Comparison of ENCODE assay signal across 8 cellular contexts in the genomic region with DNA sequence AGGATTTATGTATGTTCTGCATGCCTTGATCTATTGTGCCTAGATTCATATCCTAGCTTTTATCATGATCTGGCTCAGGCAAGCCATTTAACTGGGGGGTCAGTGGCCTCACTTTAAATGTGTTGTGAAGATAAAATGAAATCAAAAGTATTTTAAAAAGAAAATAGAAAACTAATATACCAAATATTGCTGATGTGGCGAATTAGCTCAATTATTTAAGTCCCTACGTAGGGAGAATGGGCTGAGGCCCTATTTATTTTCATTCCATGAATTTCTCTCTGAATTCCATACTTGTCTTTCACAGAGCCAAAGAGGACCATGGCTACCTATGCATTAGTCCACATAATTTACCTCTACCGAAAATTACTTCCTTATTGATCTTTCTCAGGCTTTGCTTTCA. TPM values are rescaled to one million over a fixed set of nuclear protein-coding genes. Genes with fewer than 3 reads are reported as not detected.
DNase-seq lines count a peak whose midpoint lies in the region; ATAC-seq and TF ChIP-seq lines count a peak whose summit lies in the region.

No MANE protein-coding gene starts in this region.

- POLR2A ChIA-PET in activated CD8-positive, alpha-beta T cell treated with anti-CD3 and anti-CD28 coated beads for 36 hours (lab: Charles Lee), result interaction anchor here (1.2 kb wide), 2 partner anchors 35 to 56 kb away, joined by 3 to 4 read pairs; a partner anchor contains a TSS

- H3K4me1 Mint-ChIP-seq in activated CD4-positive, alpha-beta T cell treated with anti-CD3 and anti-CD28 coated beads, Interleukin-2, amount 10 ng/mL, durations not matched to agents 24 days and 14 days, result peaks cover 35% of the 10 kb centered on the region
- peaks cover 35% of the 10 kb centered on the region for H3K4me1 Mint-ChIP-seq in activated CD8-positive, alpha-beta T cell treated with anti-CD3 and anti-CD28 coated beads for 36 hours (ENCODE audit: low read depth)
- H3K4me1 Mint-ChIP-seq in stimulated activated naive CD8-positive, alpha-beta T cell treated with anti-CD3 and anti-CD28 coated beads, Interleukin-15, amount 100 ng/mL, for 72 hours, result peaks cover 48% of the 10 kb centered on the region

- H3K4me3 ChIP-seq in iPS-15b (ENCODE audit: low read depth, low read length), result peak overlapping the region; percentile 88

- H3K9ac ChIP-seq in iPS-15b (ENCODE audit: low read depth, low read length), result no peak overlapping the region

- CTCF ChIA-PET in activated CD8-positive, alpha-beta T cell treated with anti-CD3 and anti-CD28 coated beads for 36 hours (lab: Charles Lee), result interaction anchor here (0.6 to 1.7 kb wide), 4 partner anchors 32 to 57 kb away, joined by 3 to 13 read pairs (median 4); a partner anchor contains a TSS

- H3K27me3 Mint-ChIP-seq in activated CD4-positive, alpha-beta T cell treated with anti-CD3 and anti-CD28 coated beads, Interleukin-2, amount 10 ng/mL, durations not matched to agents 24 days and 14 days, result no peaks in the 10 kb centered on the region
- no peaks in the 10 kb centered on the region for H3K27me3 Mint-ChIP-seq in activated CD8-positive, alpha-beta T cell treated with anti-CD3 and anti-CD28 coated beads for 36 hours
- H3K27me3 Mint-ChIP-seq in stimulated activated naive CD8-positive, alpha-beta T cell treated with anti-CD3 and anti-CD28 coated beads, Interleukin-15, amount 100 ng/mL, for 72 hours, result no peaks in the 10 kb centered on the region

- no peak for ATAC-seq in activated CD8-positive, alpha-beta T cell treated with anti-CD3 and anti-CD28 coated beads for 36 hours
- no peak for ATAC-seq in stimulated activated naive CD8-positive, alpha-beta T cell treated with anti-CD3 and anti-CD28 coated beads, Interleukin-15, amount 100 ng/mL, for 72 hours
- ATAC-seq in left lobe of liver, result no peak

- no peaks in the 10 kb centered on the region for H3K27me3 ChIP-seq in iPS-15b (ENCODE audit: control insufficient read depth, insufficient read depth, low read length)

- H3K9me3 ChIP-seq in iPS-15b (ENCODE audit: control insufficient read depth, insufficient read depth, low read length), result no peaks in the 10 kb centered on the region

- TF ChIP-seq CTCF in activated CD8-positive, alpha-beta T cell treated with anti-CD3 and anti-CD28 coated beads for 36 hours (IDR thresholded peaks at IDR 0.05), result no peak

- peak overlapping the region; percentile 98 for H3K4me3 Mint-ChIP-seq in activated CD4-positive, alpha-beta T cell treated with anti-CD3 and anti-CD28 coated beads, Interleukin-2, amount 10 ng/mL, durations not matched to agents 24 days and 14 days
- peak overlapping the region; percentile 97 for H3K4me3 Mint-ChIP-seq in activated CD8-positive, alpha-beta T cell treated with anti-CD3 and anti-CD28 coated beads for 36 hours
- H3K4me3 Mint-ChIP-seq in stimulated activated naive CD8-positive, alpha-beta T cell treated with anti-CD3 and anti-CD28 coated beads, Interleukin-15, amount 100 ng/mL, for 72 hours, result peak overlapping the region; percentile 98 to 99

- peaks cover 18% of the 10 kb centered on the region for H3K4me1 ChIP-seq in iPS-15b (ENCODE audit: control insufficient read depth, insufficient read depth, low read length)

- H3K36me3 Mint-ChIP-seq in activated CD4-positive, alpha-beta T cell treated with anti-CD3 and anti-CD28 coated beads, Interleukin-2, amount 10 ng/mL, durations not matched to agents 24 days and 14 days (ENCODE audit: low read depth), result peaks cover 29% of the 10 kb centered on the region
- peaks cover 49% of the 10 kb centered on the region for H3K36me3 Mint-ChIP-seq in activated CD8-positive, alpha-beta T cell treated with anti-CD3 and anti-CD28 coated beads for 36 hours (ENCODE audit: low read depth)

- no peak for DNase-seq in activated CD4-positive, alpha-beta T cell treated with anti-CD3 and anti-CD28 coated beads, Interleukin-2, amount 10 ng/mL, durations not matched to agents 24 days and 14 days
- DNase-seq in activated CD4-positive, alpha-beta T cell treated with anti-CD3 and anti-CD28 coated beads for 4 hours, result no peak
- DNase-seq in activated CD8-positive, alpha-beta T cell treated with anti-CD3 and anti-CD28 coated beads for 36 hours, result no peak
- DNase-seq in stimulated activated naive CD8-positive, alpha-beta T cell treated with anti-CD3 and anti-CD28 coated beads, Interleukin-15, amount 100 ng/mL, for 72 hours, result no peak
- no peak for DNase-seq in left lobe of liver (ENCODE audit: low spot score)
- DNase-seq in activated effector memory CD4-positive, alpha-beta T cell treated with Interleukin-2 at 50 U/mL for 16 hours, result no peak
- no peak for DNase-seq in dermis blood vessel endothelial cell

- H3K36me3 ChIP-seq in iPS-15b (ENCODE audit: control insufficient read depth, insufficient read depth, low read length), result no peaks in the 10 kb centered on the region

- H3K27ac Mint-ChIP-seq in activated CD4-positive, alpha-beta T cell treated with anti-CD3 and anti-CD28 coated beads, Interleukin-2, amount 10 ng/mL, durations not matched to agents 24 days and 14 days, result peak overlapping the region; percentile 97
- H3K27ac Mint-ChIP-seq in activated CD8-positive, alpha-beta T cell treated with anti-CD3 and anti-CD28 coated beads for 36 hours, result no peak overlapping the region
- peak overlapping the region in 1 of 2 donors; percentile 97 for H3K27ac Mint-ChIP-seq in stimulated activated naive CD8-positive, alpha-beta T cell treated with anti-CD3 and anti-CD28 coated beads, Interleukin-15, amount 100 ng/mL, for 72 hours

- peaks cover 9% of the 10 kb centered on the region for H3K9me3 Mint-ChIP-seq in activated CD4-positive, alpha-beta T cell treated with anti-CD3 and anti-CD28 coated beads, Interleukin-2, amount 10 ng/mL, durations not matched to agents 24 days and 14 days
- peaks cover 31% of the 10 kb centered on the region for H3K9me3 Mint-ChIP-seq in activated CD8-positive, alpha-beta T cell treated with anti-CD3 and anti-CD28 coated beads for 36 hours
- peaks cover 16 to 30% of the 10 kb centered on the region in 2 donors for H3K9me3 Mint-ChIP-seq in stimulated activated naive CD8-positive, alpha-beta T cell treated with anti-CD3 and anti-CD28 coated beads, Interleukin-15, amount 100 ng/mL, for 72 hours

- intact Hi-C loops in activated CD4-positive, alpha-beta T cell treated with anti-CD3 and anti-CD28 coated beads, Interleukin-2, amount 10 ng/mL, durations not matched to agents 24 days and 14 days (cut with micrococcal nuclease), result loop anchor here (5.0 kb wide), 1 partner anchor 910 kb away; a partner anchor contains a TSS
- intact Hi-C loops in activated CD8-positive, alpha-beta T cell treated with anti-CD3 and anti-CD28 coated beads for 36 hours (cut with micrococcal nuclease), result no loop called here

RNA-seq across cellular contexts. Expression of a gene that starts 1.8 kb away (rescaled TPM):
- total RNA-seq in activated CD4-positive, alpha-beta T cell treated with anti-CD3 and anti-CD28 coated beads, Interleukin-2, amount 10 ng/mL, durations not matched to agents 24 days and 14 days, result 6.1 and 6.4 TPM in 2 replicates
- 1 to 10 TPM; 4.9 to 5.2 TPM for total RNA-seq in activated CD8-positive, alpha-beta T cell treated with anti-CD3 and anti-CD28 coated beads for 36 hours
- total RNA-seq in left lobe of liver (4.4 TPM), dermis blood vessel endothelial cell (5.6 and 6.3 TPM in 2 replicates)

RNA-seq across cellular contexts. Expression of a gene that starts 1.9 kb away (rescaled TPM):
- 22.2 and 25.1 TPM in 2 replicates for total RNA-seq in activated CD4-positive, alpha-beta T cell treated with anti-CD3 and anti-CD28 coated beads, Interleukin-2, amount 10 ng/mL, durations not matched to agents 24 days and 14 days
- total RNA-seq in activated CD8-positive, alpha-beta T cell treated with anti-CD3 and anti-CD28 coated beads for 36 hours, result 10 to 100 TPM; 24.0 to 27.1 TPM
- total RNA-seq in left lobe of liver, result 2.2 TPM
- total RNA-seq in dermis blood vessel endothelial cell, result 4.9 and 12.3 TPM in 2 replicates

RNA-seq across cellular contexts. Expression of a gene that starts 56.6 kb away (rescaled TPM):
- total RNA-seq in activated CD4-positive, alpha-beta T cell treated with anti-CD3 and anti-CD28 coated beads, Interleukin-2, amount 10 ng/mL, durations not matched to agents 24 days and 14 days, result 11.3 and 12.9 TPM in 2 replicates
- total RNA-seq in activated CD8-positive, alpha-beta T cell treated with anti-CD3 and anti-CD28 coated beads for 36 hours, result 10 to 100 TPM; 14.2 to 14.7 TPM
- total RNA-seq in left lobe of liver (12.6 TPM), dermis blood vessel endothelial cell (18.7 and 26.2 TPM in 2 replicates)
